Comparison of ENCODE assay signal across 24 cellular contexts in genomic region chrX:116276191-116276700, GRCh38.
A peak's percentile ranks its signal among the peaks of the same experiment; 100 is the strongest.
DNase-seq lines count a peak whose midpoint lies in the region; ATAC-seq and TF ChIP-seq lines count a peak whose summit lies in the region.
"Had no signal": no experiment of that assay in that cellular context is flagged by ENCODE, and none has a peak within 500 bp of the region (broad histone marks: within the 10 kb centered on the region; RNA-seq: fewer than 3 reads in every experiment).

No MANE protein-coding gene starts in this region.

- no peak for TF ChIP-seq CTCF in astrocyte of the spinal cord (IDR thresholded peaks at IDR 0.05; ENCODE audit: low read depth, low read length)

- DNase-seq in NCI-H460 (ENCODE audit: extremely low read depth, low read depth) = peak; percentile 24
- DNase-seq in astrocyte of the spinal cord (ENCODE audit: low read depth, low spot score) = peak; percentile 14
- peak; percentile 24 for DNase-seq in left kidney (ENCODE audit: low read depth, low spot score)
- no peak for DNase-seq in NCI-H524 treated with DMSO at 0.1 percent for 48 hours (lab: John Stamatoyannopoulos, UW)
- DNase-seq in NCI-H2196 treated with DMSO at 0.1 percent for 48 hours (lab: John Stamatoyannopoulos, UW; ENCODE audit: unreplicated experiment) = no peak
- DNase-seq: CD4-positive, alpha-beta T cell; COR-L47; DMS 273 treated with DMSO at 0.1 percent for 48 hours; DND-41; GOT3; Karpas-422; MV-4-11; NCI-H1105 treated with DMSO at 0.1 percent for 48 hours; NCI-H2029 treated with DMSO at 0.1 percent for 48 hours; NCI-H345; NCI-H526 treated with DMSO at 0.1 percent for 48 hours; OCI-M1; SW 1271 had no signal

- H3K4me3 ChIP-seq in astrocyte of the spinal cord (ENCODE audit: low read depth, low read length) = no peak overlapping the region
- H3K4me3 ChIP-seq: A549, BLaER1, GM12878 had no signal

- in situ Hi-C loops in astrocyte of the spinal cord (cut with HindIII; ENCODE audit: low sequenced_read_pairs) = no loop called here

- ATAC-seq in HG02870 (IDR thresholded peaks at IDR 0.05; ENCODE audit: unreplicated experiment) (no peak), GM21786 (IDR thresholded peaks at IDR 0.05; ENCODE audit: unreplicated experiment) (no peak)
- ATAC-seq: A549, GM12878, Right ventricle myocardium inferior had no signal

Comparison
In these comparisons a context has a peak if more than half of its experiments do, and no peak if none do; other contexts are left out.
1. DNase-seq: peak in NCI-H460 (single experiment), astrocyte of the spinal cord (single experiment) and left kidney (single experiment); none in NCI-H524 treated with DMSO at 0.1 percent for 48 hours (single experiment) and NCI-H2196 treated with DMSO at 0.1 percent for 48 hours (single experiment).